1 cellular context compared by ENCODE assay signal in genomic region chr6:159525445-159526031, GRCh38.
TF ChIP-seq lines count a peak whose summit lies in the region.

No MANE protein-coding gene starts in this region.

TF ChIP-seq in WTC11, 78 proteins besides CTCF, POLR2A, EP300 and RAD21 (continued from another document):
- no peak for TF ChIP-seq ARID4B (CRISPR knock-in tag; IDR thresholded peaks at IDR 0.05; ENCODE audit: borderline replicate concordance)
- TF ChIP-seq USF1 (CRISPR knock-in tag; IDR thresholded peaks at IDR 0.05), result no peak
- no peak for TF ChIP-seq ZNF425 (CRISPR knock-in tag; conservative IDR thresholded peaks at IDR 0.05)
- no peak for TF ChIP-seq USF2 (CRISPR knock-in tag; IDR thresholded peaks at IDR 0.05)
- TF ChIP-seq GRHL2 (CRISPR knock-in tag; IDR thresholded peaks at IDR 0.05; ENCODE audit: insufficient replicate concordance, severe bottlenecking), result no peak
- TF ChIP-seq OVOL2 (CRISPR knock-in tag; IDR thresholded peaks at IDR 0.05; ENCODE audit: borderline replicate concordance), result no peak
- no peak for TF ChIP-seq AR (CRISPR knock-in tag; IDR thresholded peaks at IDR 0.05)
- TF ChIP-seq ZNF396 (CRISPR knock-in tag; IDR thresholded peaks at IDR 0.05; ENCODE audit: borderline replicate concordance), result no peak
